Comparison of ENCODE assay signal across 8 cellular contexts in genomic region chr1:32742956-32743355, GRCh38. TPM values are rescaled to one million over a fixed set of nuclear protein-coding genes. Genes with fewer than 3 reads are reported as not detected.
DNase-seq lines count a peak whose midpoint lies in the region; ATAC-seq, FAIRE-seq and TF ChIP-seq lines count a peak whose summit lies in the region.

No MANE protein-coding gene starts in this region.

- no peaks in the 10 kb centered on the region for H3K79me2 ChIP-seq in Loucy (ENCODE audit: insufficient read depth, low read length)
- H3K79me2 ChIP-seq in endothelial cell of umbilical vein (ENCODE audit: control insufficient read depth, insufficient read depth, low read length): no peaks in the 10 kb centered on the region

- no peaks in the 10 kb centered on the region for H3F3A ChIP-seq in Loucy (ENCODE audit: low read depth)

- H3K27ac Mint-ChIP-seq in natural killer cell treated with Interleukin-12 subunit alpha and Interleukin-12 subunit beta and Interleukin-15 and Interleukin-18, amount 100 ng/mL, for 72 hours: no peak overlapping the region

- H3K9ac ChIP-seq in Loucy (ENCODE audit: low read depth, low read length, poor library complexity, severe bottlenecking) (peak overlapping the region; percentile 28), endothelial cell of umbilical vein (replicated peaks; ENCODE audit: extremely low read depth, insufficient read depth, low read length) (no peak overlapping the region)

- H2AFZ ChIP-seq in Loucy (ENCODE audit: low read length): no peak overlapping the region
- H2AFZ ChIP-seq in endothelial cell of umbilical vein (ENCODE audit: low read depth, low read length): no peak overlapping the region

- FAIRE-seq in endothelial cell of umbilical vein (lab: Jason Lieb, UNC): peak; percentile 63

- no peak for TF ChIP-seq CTCF in AG10803 (conservative IDR thresholded peaks at IDR 0.05; ENCODE audit: low read length)
- no peak for TF ChIP-seq CTCF in Loucy (conservative IDR thresholded peaks at IDR 0.05; ENCODE audit: low read length)
- no peak for TF ChIP-seq CTCF in endothelial cell of umbilical vein (IDR thresholded peaks at IDR 0.05; ENCODE audit: extremely low read depth in 1 of 2, insufficient read depth in 1 of 2, low read depth in 1 of 2, low read length in 2 of 2)

- H3K9me1 ChIP-seq in endothelial cell of umbilical vein (replicated peaks; ENCODE audit: control insufficient read depth, extremely low read depth, insufficient read depth, low read length): no peaks in the 10 kb centered on the region

- no peaks in the 10 kb centered on the region for H3K27me3 Mint-ChIP-seq in natural killer cell treated with Interleukin-12 subunit alpha and Interleukin-12 subunit beta and Interleukin-15 and Interleukin-18, amount 100 ng/mL, for 72 hours

- H3K36me3 ChIP-seq in Loucy (ENCODE audit: insufficient read depth, low read length) (no peaks in the 10 kb centered on the region), endothelial cell of umbilical vein (ENCODE audit: control insufficient read depth in 2 of 2, extremely low read depth in 1 of 2, insufficient read depth in 2 of 2, low read length in 2 of 2) (no peaks in the 10 kb centered on the region)

- no peak for TF ChIP-seq POLR2A in endothelial cell of umbilical vein (IDR thresholded peaks at IDR 0.05; ENCODE audit: low read depth, low read length)

- H3K9me3 ChIP-seq in Loucy (ENCODE audit: insufficient read depth, low read depth, low read length) (no peaks in the 10 kb centered on the region), endothelial cell of umbilical vein (replicated peaks; ENCODE audit: control insufficient read depth, insufficient read depth, low read length) (no peaks in the 10 kb centered on the region)

- intact Hi-C loops in endothelial cell of umbilical vein (cut with micrococcal nuclease): loop anchor here (2.0 kb wide), 2 partner anchors 18 to 32 kb away; no protein-coding TSS in a partner anchor

- H3K27me3 ChIP-seq in Loucy (ENCODE audit: insufficient read depth, low read length, poor library complexity, severe bottlenecking) (no peaks in the 10 kb centered on the region), endothelial cell of umbilical vein (ENCODE audit: control insufficient read depth in 2 of 2, insufficient read depth in 2 of 2, low read length in 2 of 2) (no peaks in the 10 kb centered on the region)

- no TSS peak for BruUV-seq in endothelial cell of umbilical vein (replicated peaks; lab: Mats Ljungman, UMichigan)

- H3K4me2 ChIP-seq in Loucy (ENCODE audit: low read depth, low read length, poor library complexity, severe bottlenecking): peak overlapping the region; percentile 66
- peak overlapping the region; percentile 45 for H3K4me2 ChIP-seq in endothelial cell of umbilical vein (ENCODE audit: insufficient read depth, low read length)

- POLR2A ChIA-PET in endothelial cell of umbilical vein (lab: Charles Lee): interaction anchor here (0.9 kb wide), 1 partner anchor 31 kb away, joined by 3 read pairs; no protein-coding TSS in a partner anchor

- H3K4me3 ChIP-seq in AG10803 (ENCODE audit: low read length) (peak overlapping the region; percentile 71), Loucy (ENCODE audit: low read length, poor library complexity, severe bottlenecking) (peak overlapping the region; percentile 65), endothelial cell of umbilical vein (replicated peaks in 1 of 3; ENCODE audit: insufficient read depth in 1 of 3, low read depth in 1 of 3, low read length in 3 of 3) (peak overlapping the region in 2 of 3 experiments; percentile 13 to 64)

- H3K36me3 Mint-ChIP-seq in natural killer cell treated with Interleukin-12 subunit alpha and Interleukin-12 subunit beta and Interleukin-15 and Interleukin-18, amount 100 ng/mL, for 72 hours: no peaks in the 10 kb centered on the region

- DNase-seq in AG10803 (ENCODE audit: low read depth) (no peak), endothelial cell of umbilical vein (ENCODE audit: low read depth, low spot score) (no peak), NCI-H2081 (lab: John Stamatoyannopoulos, UW) (no peak), ecto neural progenitor cell (ENCODE audit: low spot score) (no peak)
- no peak for DNase-seq in natural killer cell treated with Interleukin-12 subunit alpha and Interleukin-12 subunit beta and Interleukin-15 and Interleukin-18, amount 100 ng/mL, for 72 hours (ENCODE audit: low spot score)

- CTCF ChIA-PET in endothelial cell of umbilical vein (lab: Charles Lee): interaction anchor here (1.0 to 2.1 kb wide), 7 partner anchors 14 to 37 kb away, joined by 3 to 22 read pairs (median 5); no protein-coding TSS in a partner anchor

- ATAC-seq in natural killer cell treated with Interleukin-12 subunit alpha and Interleukin-12 subunit beta and Interleukin-15 and Interleukin-18, amount 100 ng/mL, for 72 hours: no peak
- ATAC-seq in GM19455 (IDR thresholded peaks at IDR 0.05; ENCODE audit: unreplicated experiment): no peak
- no peak for ATAC-seq in HG02571 (IDR thresholded peaks at IDR 0.05; ENCODE audit: unreplicated experiment)

- H3K9me2 ChIP-seq in Loucy (replicated peaks; ENCODE audit: low read depth, low read length): no peaks in the 10 kb centered on the region

- H3K4me3 Mint-ChIP-seq in natural killer cell treated with Interleukin-12 subunit alpha and Interleukin-12 subunit beta and Interleukin-15 and Interleukin-18, amount 100 ng/mL, for 72 hours: peak overlapping the region; percentile 52

- H3K4me1 ChIP-seq in Loucy (ENCODE audit: insufficient read depth, low read length, poor library complexity, severe bottlenecking): peaks cover 4% of the 10 kb centered on the region
- H3K4me1 ChIP-seq in endothelial cell of umbilical vein (ENCODE audit: control insufficient read depth, extremely low read depth, insufficient read depth, low read length): peaks cover 16% of the 10 kb centered on the region

- H4K20me1 ChIP-seq in Loucy (ENCODE audit: insufficient read depth, low read length, poor library complexity, severe bottlenecking): no peaks in the 10 kb centered on the region
- no peaks in the 10 kb centered on the region for H4K20me1 ChIP-seq in endothelial cell of umbilical vein (replicated peaks; ENCODE audit: control insufficient read depth, extremely low read depth, insufficient read depth, low read length)

- no peaks in the 10 kb centered on the region for H3K4me1 Mint-ChIP-seq in natural killer cell treated with Interleukin-12 subunit alpha and Interleukin-12 subunit beta and Interleukin-15 and Interleukin-18, amount 100 ng/mL, for 72 hours (ENCODE audit: low read depth in 2 of 2)

- H3K9me3 Mint-ChIP-seq in natural killer cell treated with Interleukin-12 subunit alpha and Interleukin-12 subunit beta and Interleukin-15 and Interleukin-18, amount 100 ng/mL, for 72 hours: no peaks in the 10 kb centered on the region

- dilution Hi-C loops in endothelial cell of umbilical vein (cut with MboI; ENCODE audit: extremely low pct_ligation_motif_present, low sequenced_read_pairs): no loop called here

- H3K27ac ChIP-seq in endothelial cell of umbilical vein (ENCODE audit: insufficient read depth, low read depth, low read length): no peak overlapping the region

TF ChIP-seq in endothelial cell of umbilical vein, 7 proteins besides CTCF, POLR2A, EP300 and RAD21:
- TF ChIP-seq JUN (IDR thresholded peaks at IDR 0.05; ENCODE audit: borderline replicate concordance, insufficient read depth, insufficient read length, low read depth) (no peak), FOS (IDR thresholded peaks at IDR 0.05; ENCODE audit: borderline replicate concordance, insufficient read depth, low read length) (no peak), POLR2AphosphoS5 (IDR thresholded peaks at IDR 0.05; ENCODE audit: insufficient read depth, low read depth, low read length) (no peak), EZH2 (IDR thresholded peaks at IDR 0.05; ENCODE audit: borderline replicate concordance, low read depth, low read length, severe bottlenecking) (no peak), MAX (IDR thresholded peaks at IDR 0.05; ENCODE audit: insufficient read depth, insufficient read length) (no peak), GATA2 (IDR thresholded peaks at IDR 0.05; ENCODE audit: insufficient read depth, insufficient read length, low read depth, low read length) (no peak), MYC (IDR thresholded peaks at IDR 0.05; ENCODE audit: low read depth, low read length) (no peak)

RNA-seq across cellular contexts. Expression of gene SYNC, which starts 40.4 kb away (rescaled TPM):
- 6.5 and 9.4 TPM in 2 replicates for total RNA-seq in endothelial cell of umbilical vein
- 2.5 and 3.5 TPM in 2 replicates for polyA plus RNA-seq in endothelial cell of umbilical vein
- polyA plus RNA-seq in endothelial cell of umbilical vein (2011; cell fraction: cytosol; rRNA removed): 4.4 and 5.7 TPM in 2 replicates
- 6.6 and 7.3 TPM in 2 replicates for polyA plus RNA-seq in endothelial cell of umbilical vein (2011; cell fraction: nucleus; rRNA removed)
- polyA plus RNA-seq in endothelial cell of umbilical vein (2012): 4.6 and 6.1 TPM in 2 replicates
- 5.2 and 8.2 TPM in 2 replicates for polyA minus RNA-seq in endothelial cell of umbilical vein
- 6.8 TPM for polyA minus RNA-seq in endothelial cell of umbilical vein (2011; cell fraction: cytosol; rRNA and poly(A)+ RNA removed)
- polyA minus RNA-seq in endothelial cell of umbilical vein (2011; cell fraction: nucleus; rRNA and poly(A)+ RNA removed): 0.72 and 1.8 TPM in 2 replicates
- total RNA-seq in natural killer cell treated with Interleukin-12 subunit alpha and Interleukin-12 subunit beta and Interleukin-15 and Interleukin-18, amount 100 ng/mL, for 72 hours: not detected
